ENCODE assay signal across 19 cellular contexts in genomic region chr16:89282523-89282922, GRCh38.
A peak's percentile ranks its signal among the peaks of the same experiment; 100 is the strongest.
DNase-seq lines count a peak whose midpoint lies in the region; ATAC-seq, FAIRE-seq and TF ChIP-seq lines count a peak whose summit lies in the region.
"Had no signal": no experiment of that assay in that cellular context is flagged by ENCODE, and none has a peak within 500 bp of the region (broad histone marks: within the 10 kb centered on the region; RNA-seq: fewer than 3 reads in every experiment).

No MANE protein-coding gene starts in this region.

- H4K20me1 ChIP-seq in HepG2 (ENCODE audit: insufficient read depth, low read length) (no peaks in the 10 kb centered on the region; the same call in 1 of the 2 replicates), hepatocyte (ENCODE audit: insufficient read depth, poor library complexity, severe bottlenecking) (peaks cover 2% of the 10 kb centered on the region)

- POLR2A ChIA-PET in HepG2 (lab: Yijun Ruan, JAX) (no interaction called here), RWPE1 (lab: Yijun Ruan, JAX; ENCODE audit: low non-redundant PET) (no interaction called here)

- CTCF ChIA-PET in HepG2 (lab: Yijun Ruan, JAX; ENCODE audit: low intra/inter-chr PET ratio, low total read pairs): no interaction called here
- CTCF ChIA-PET in RWPE1 (lab: Yijun Ruan, JAX): interaction anchor here (0.6 kb wide), 1 partner anchor 789 kb away, joined by 4 read pairs; no protein-coding TSS in a partner anchor

- DNase-seq in HepG2 (ENCODE audit: low spot score): no peak
- no peak for DNase-seq in right lobe of liver
- no peak for DNase-seq in RWPE1 (ENCODE audit: low spot score)
- no peak for DNase-seq in hepatocyte (ENCODE audit: low spot score)
- no peak for DNase-seq in T-helper 2 cell
- DNase-seq in occipital lobe (lab: John Stamatoyannopoulos, UW): no peak
- DNase-seq in stimulated activated naive CD8-positive, alpha-beta T cell treated with anti-CD3 and anti-CD28 coated beads, Interleukin-15, Interleukin-2, amounts not matched to agents 100 U/mL and 50 U/mL, for 24 hours: no peak
- DNase-seq: ACHN; BE2C; Caco-2; CD4-positive, alpha-beta T cell; GDM1; GOT3; H7; HFFc6; KBM-7 had no signal

- in situ Hi-C loops in HepG2 (cut with HindIII; ENCODE audit: extremely low pct_ligation_motif_present, low pct_unique_long_range_greater_than_20kb): no loop called here

- no peak overlapping the region for H2AFZ ChIP-seq in HepG2 (ENCODE audit: low read length)
- no peak overlapping the region for H2AFZ ChIP-seq in hepatocyte

- TF ChIP-seq CTCF in HepG2 (CRISPR knock-in tag; IDR thresholded peaks at IDR 0.05) (no peak), right lobe of liver (IDR thresholded peaks at IDR 0.05) (no peak), RWPE1 (conservative IDR thresholded peaks at IDR 0.05; ENCODE audit: low read depth) (no peak), hepatocyte (IDR thresholded peaks at IDR 0.05; ENCODE audit: poor library complexity) (no peak)

- H3K36me3 ChIP-seq in HepG2 (replicated peaks in 1 of 2; ENCODE audit: control insufficient read depth in 1 of 2, insufficient read depth in 2 of 2, low read length in 2 of 2) (peaks cover 54 to 89% of the 10 kb centered on the region in 2 experiments), right lobe of liver (peaks cover 0 to 62% (median 16%) of the 10 kb centered on the region in 4 donors), hepatocyte (replicated peaks; ENCODE audit: insufficient read depth, low read depth) (no peaks in the 10 kb centered on the region)

- H3K27ac ChIP-seq in HepG2 (ENCODE audit: extremely low read length, insufficient read depth, low read length) (no peak overlapping the region), right lobe of liver (no peak overlapping the region), RWPE1 (peak overlapping the region; percentile 15; the same call in 1 of the 2 replicates), hepatocyte (peak overlapping the region; percentile 27)
- H3K27ac ChIP-seq: C4-2B had no signal

- ATAC-seq in HepG2 (no peak), right lobe of liver (no peak)
- no peak for ATAC-seq in stimulated activated naive CD8-positive, alpha-beta T cell treated with anti-CD3 and anti-CD28 coated beads, Interleukin-15, Interleukin-2, amounts not matched to agents 100 U/mL and 50 U/mL, for 24 hours
- ATAC-seq: HCT116 had no signal

- TF ChIP-seq RAD21 in HepG2 (CRISPR knock-in tag; IDR thresholded peaks at IDR 0.05): no peak

- H3K9me2 ChIP-seq in hepatocyte (replicated peaks; ENCODE audit: insufficient read depth): no peaks in the 10 kb centered on the region

- TF ChIP-seq EP300 in HepG2 (IDR thresholded peaks at IDR 0.05; ENCODE audit: low read depth in 2 of 2, low read length in 2 of 2) (no peak), HepG2 (CRISPR knock-in tag; IDR thresholded peaks at IDR 0.05; ENCODE audit: borderline replicate concordance) (no peak)

- no peaks in the 10 kb centered on the region for H3K79me2 ChIP-seq in HepG2 (ENCODE audit: insufficient read depth, low read length)
- peaks cover 3% of the 10 kb centered on the region for H3K79me2 ChIP-seq in hepatocyte

- TF ChIP-seq POLR2A in HepG2 (IDR thresholded peaks at IDR 0.05; ENCODE audit: insufficient read depth in 1 of 2, low read depth in 2 of 2, low read length in 2 of 2) (no peak; a peak in 1 of 4 replicates), right lobe of liver (IDR thresholded peaks at IDR 0.05) (no peak)

- 94% methylated on average over 18 of the region's 18 CpGs for WGBS in HepG2 (ENCODE audit: low lambda C conversion rate)
- WGBS in right lobe of liver (ENCODE audit: insufficient coverage, low coverage, low lambda C conversion rate, missing lambda C conversion rate): 69% methylated on average over 10 of the region's 18 CpGs
- WGBS in hepatocyte (ENCODE audit: low lambda C conversion rate, missing lambda C conversion rate): 79% methylated on average over 18 of the region's 18 CpGs

- H3K9ac ChIP-seq in HepG2 (ENCODE audit: insufficient read depth, low read depth, low read length): no peak overlapping the region

- no peak for FAIRE-seq in HepG2 (lab: Jason Lieb, UNC)
- FAIRE-seq: D721Med had no signal

- H3K4me2 ChIP-seq in HepG2 (ENCODE audit: low read depth, low read length) (no peak overlapping the region), hepatocyte (no peak overlapping the region)

- H3K27me3 ChIP-seq in HepG2 (ENCODE audit: control insufficient read depth in 1 of 2, insufficient read depth in 2 of 2, low read length in 2 of 2) (no peaks in the 10 kb centered on the region), right lobe of liver (no peaks in the 10 kb centered on the region), hepatocyte (no peaks in the 10 kb centered on the region)
- H3K27me3 ChIP-seq: BE2C had no signal

- H3K4me3 ChIP-seq in HepG2 (replicated peaks in 1 of 3; ENCODE audit: insufficient read depth in 1 of 3, low read depth in 2 of 3, low read length in 3 of 3) (no peak overlapping the region), right lobe of liver (no peak overlapping the region), hepatocyte (no peak overlapping the region)

- intact Hi-C loops in HepG2 (cut with micrococcal nuclease; ENCODE audit: unreplicated experiment): no loop called here
- intact Hi-C loops in right lobe of liver (cut with DNase I): no loop called here

- H3K4me1 ChIP-seq in HepG2 (ENCODE audit: insufficient read depth, low read length) (no peaks in the 10 kb centered on the region), right lobe of liver (no peaks in the 10 kb centered on the region), hepatocyte (ENCODE audit: insufficient read depth) (no peaks in the 10 kb centered on the region)
- H3K4me1 ChIP-seq: BE2C had no signal

- H3K9me3 ChIP-seq in HepG2 (ENCODE audit: low read length) (no peaks in the 10 kb centered on the region), right lobe of liver (no peaks in the 10 kb centered on the region), hepatocyte (ENCODE audit: low read depth) (no peaks in the 10 kb centered on the region)
- H3K9me3 ChIP-seq: BE2C, Caco-2 had no signal

- BruUV-seq in HepG2 (replicated peaks; lab: Mats Ljungman, UMichigan): no TSS peak

TF ChIP-seq in HepG2, 621 proteins besides CTCF, POLR2A, EP300 and RAD21:
- TF ChIP-seq MAFK (conservative IDR thresholded peaks at IDR 0.05 in 1 of 2, IDR thresholded peaks at IDR 0.05 in 1 of 2; ENCODE audit: low read length in 2 of 2) (peak; percentile 65 to 73), PCBP2 (optimal IDR thresholded peaks at IDR 0.05; ENCODE audit: low read depth, low read length, poor library complexity, severe bottlenecking) (no peak), AGO2 (optimal IDR thresholded peaks at IDR 0.05; ENCODE audit: low read depth, low read length) (no peak), RNF2 (conservative IDR thresholded peaks at IDR 0.05; ENCODE audit: low read depth) (no peak), ZNF20 (CRISPR knock-in tag; IDR thresholded peaks at IDR 0.05) (no peak), RBM22 (optimal IDR thresholded peaks at IDR 0.05; ENCODE audit: low read length) (peak; percentile 47), MAFF (IDR thresholded peaks at IDR 0.05; ENCODE audit: low read depth, low read length) (peak; percentile 14; the same call in 1 of the 2 replicates), ZGPAT (CRISPR knock-in tag; IDR thresholded peaks at IDR 0.05) (no peak), ELF3 (CRISPR knock-in tag; IDR thresholded peaks at IDR 0.05) (no peak)
- TF ChIP-seq, protein P1, sequence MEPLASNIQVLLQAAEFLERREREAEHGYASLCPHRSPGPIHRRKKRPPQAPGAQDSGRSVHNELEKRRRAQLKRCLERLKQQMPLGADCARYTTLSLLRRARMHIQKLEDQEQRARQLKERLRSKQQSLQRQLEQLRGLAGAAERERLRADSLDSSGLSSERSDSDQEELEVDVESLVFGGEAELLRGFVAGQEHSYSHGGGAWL (CRISPR knock-in tag; IDR thresholded peaks at IDR 0.05): no peak

Comparison
In these comparisons a context has a peak if more than half of its experiments do, and no peak if none do; other contexts are left out.
1. H3K27ac ChIP-seq: peak in RWPE1 (single experiment) and hepatocyte (single experiment); none in HepG2 (single experiment) and right lobe of liver (0 of 3).